1 cellular context compared by ENCODE assay signal in genomic region chr6:33147807-33148666, GRCh38.
TF ChIP-seq lines count a peak whose summit lies in the region.

No MANE protein-coding gene starts in this region.

TF ChIP-seq in HCT116, 20 proteins besides CTCF, POLR2A, EP300 and RAD21:
- TF ChIP-seq ZFX (IDR thresholded peaks at IDR 0.05) = no peak
- TF ChIP-seq YY1 (IDR thresholded peaks at IDR 0.05; ENCODE audit: extremely low read depth, insufficient replicate concordance, low read depth, low read length) = peak; percentile 36
- TF ChIP-seq EGR1 (IDR thresholded peaks at IDR 0.05; ENCODE audit: low read depth) = no peak
- no peak for TF ChIP-seq EZH2 (IDR thresholded peaks at IDR 0.05)
- no peak for TF ChIP-seq CEBPB (IDR thresholded peaks at IDR 0.05; ENCODE audit: low read depth)
- no peak for TF ChIP-seq ZNF274 (IDR thresholded peaks at IDR 0.05; ENCODE audit: low read depth, low read length)
- no peak for TF ChIP-seq CBX3 (IDR thresholded peaks at IDR 0.05; ENCODE audit: low read depth)
TF ChIP-seq in HCT116: peak in this region for 1.
